ENCODE assay signal across 1 cellular context in genomic region chrX:2426289-2426882, GRCh38.
TF ChIP-seq lines count a peak whose summit lies in the region.

No MANE protein-coding gene starts in this region.

TF ChIP-seq in HepG2, 621 proteins besides CTCF, POLR2A, EP300 and RAD21 (continued from another document):
- TF ChIP-seq, protein P1, sequence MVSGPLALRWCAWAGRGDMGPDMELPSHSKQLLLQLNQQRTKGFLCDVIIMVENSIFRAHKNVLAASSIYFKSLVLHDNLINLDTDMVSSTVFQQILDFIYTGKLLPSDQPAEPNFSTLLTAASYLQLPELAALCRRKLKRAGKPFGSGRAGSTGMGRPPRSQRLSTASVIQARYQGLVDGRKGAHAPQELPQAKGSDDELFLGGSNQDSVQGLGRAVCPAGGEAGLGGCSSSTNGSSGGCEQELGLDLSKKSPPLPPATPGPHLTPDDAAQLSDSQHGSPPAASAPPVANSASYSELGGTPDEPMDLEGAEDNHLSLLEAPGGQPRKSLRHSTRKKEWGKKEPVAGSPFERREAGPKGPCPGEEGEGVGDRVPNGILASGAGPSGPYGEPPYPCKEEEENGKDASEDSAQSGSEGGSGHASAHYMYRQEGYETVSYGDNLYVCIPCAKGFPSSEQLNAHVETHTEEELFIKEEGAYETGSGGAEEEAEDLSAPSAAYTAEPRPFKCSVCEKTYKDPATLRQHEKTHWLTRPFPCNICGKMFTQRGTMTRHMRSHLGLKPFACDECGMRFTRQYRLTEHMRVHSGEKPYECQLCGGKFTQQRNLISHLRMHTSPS (CRISPR knock-in tag; IDR thresholded peaks at IDR 0.05; ENCODE audit: low read depth) = no peak
- TF ChIP-seq BCL3 (CRISPR knock-in tag; IDR thresholded peaks at IDR 0.05) = no peak
TF ChIP-seq in HepG2: peak in this region for 4.
